ENCODE assay signal across 1 cellular context in the genomic region with DNA sequence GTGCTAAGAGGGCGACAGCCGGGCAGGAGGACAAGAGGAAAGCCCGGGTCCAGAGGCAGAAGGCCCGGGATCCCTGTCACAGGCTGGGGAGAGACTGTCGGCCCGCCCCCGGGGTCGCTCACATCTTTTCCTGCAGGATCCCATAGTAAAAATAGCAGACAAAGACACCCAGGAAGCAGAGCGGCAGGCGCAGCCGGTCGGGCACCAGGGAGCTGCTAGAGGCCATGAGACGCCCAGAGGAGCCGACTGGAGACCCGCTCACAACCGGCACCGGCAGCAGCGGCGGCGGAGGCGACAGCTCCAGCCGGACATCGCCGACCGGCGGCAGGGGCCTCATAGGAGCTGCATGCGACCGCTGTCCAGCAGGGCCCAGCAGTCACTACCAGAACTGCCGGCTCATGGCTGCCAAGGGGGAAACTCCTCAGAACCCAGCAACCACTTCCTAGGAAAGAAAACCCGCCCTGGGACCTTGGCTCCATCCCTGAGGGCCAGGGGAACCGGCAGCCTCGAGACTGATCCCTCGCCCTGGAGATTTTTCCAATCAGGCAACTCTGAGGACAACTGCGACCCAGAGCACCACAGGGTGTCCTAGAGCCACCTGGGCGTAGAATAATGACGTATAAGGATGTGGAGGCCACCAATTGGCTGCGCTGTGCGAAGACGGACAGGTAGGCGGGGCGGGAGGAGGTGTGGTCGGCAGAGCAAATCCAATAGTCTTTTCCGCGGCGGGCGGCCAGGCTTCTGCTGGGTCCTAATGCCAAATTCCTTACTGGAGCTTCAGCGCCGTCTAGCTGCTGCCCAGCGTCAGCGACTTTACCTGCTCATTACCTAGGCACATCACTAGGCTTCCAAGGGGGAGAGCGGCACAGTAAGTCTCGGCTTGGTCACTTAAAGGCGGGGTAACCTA.
A peak's percentile ranks its signal among the peaks of the same experiment; 100 is the strongest.
TF ChIP-seq lines count a peak whose summit lies in the region.

A gene with protein sequence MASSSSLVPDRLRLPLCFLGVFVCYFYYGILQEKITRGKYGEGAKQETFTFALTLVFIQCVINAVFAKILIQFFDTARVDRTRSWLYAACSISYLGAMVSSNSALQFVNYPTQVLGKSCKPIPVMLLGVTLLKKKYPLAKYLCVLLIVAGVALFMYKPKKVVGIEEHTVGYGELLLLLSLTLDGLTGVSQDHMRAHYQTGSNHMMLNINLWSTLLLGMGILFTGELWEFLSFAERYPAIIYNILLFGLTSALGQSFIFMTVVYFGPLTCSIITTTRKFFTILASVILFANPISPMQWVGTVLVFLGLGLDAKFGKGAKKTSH (minus strand): TSS at position 357 of the 907 bp plus-strand sequence. CDS start 131 bp downstream, at position 226.

TF ChIP-seq in K562, 482 proteins besides CTCF, POLR2A, EP300 and RAD21 (continued from another document):
- TF ChIP-seq, protein P1, sequence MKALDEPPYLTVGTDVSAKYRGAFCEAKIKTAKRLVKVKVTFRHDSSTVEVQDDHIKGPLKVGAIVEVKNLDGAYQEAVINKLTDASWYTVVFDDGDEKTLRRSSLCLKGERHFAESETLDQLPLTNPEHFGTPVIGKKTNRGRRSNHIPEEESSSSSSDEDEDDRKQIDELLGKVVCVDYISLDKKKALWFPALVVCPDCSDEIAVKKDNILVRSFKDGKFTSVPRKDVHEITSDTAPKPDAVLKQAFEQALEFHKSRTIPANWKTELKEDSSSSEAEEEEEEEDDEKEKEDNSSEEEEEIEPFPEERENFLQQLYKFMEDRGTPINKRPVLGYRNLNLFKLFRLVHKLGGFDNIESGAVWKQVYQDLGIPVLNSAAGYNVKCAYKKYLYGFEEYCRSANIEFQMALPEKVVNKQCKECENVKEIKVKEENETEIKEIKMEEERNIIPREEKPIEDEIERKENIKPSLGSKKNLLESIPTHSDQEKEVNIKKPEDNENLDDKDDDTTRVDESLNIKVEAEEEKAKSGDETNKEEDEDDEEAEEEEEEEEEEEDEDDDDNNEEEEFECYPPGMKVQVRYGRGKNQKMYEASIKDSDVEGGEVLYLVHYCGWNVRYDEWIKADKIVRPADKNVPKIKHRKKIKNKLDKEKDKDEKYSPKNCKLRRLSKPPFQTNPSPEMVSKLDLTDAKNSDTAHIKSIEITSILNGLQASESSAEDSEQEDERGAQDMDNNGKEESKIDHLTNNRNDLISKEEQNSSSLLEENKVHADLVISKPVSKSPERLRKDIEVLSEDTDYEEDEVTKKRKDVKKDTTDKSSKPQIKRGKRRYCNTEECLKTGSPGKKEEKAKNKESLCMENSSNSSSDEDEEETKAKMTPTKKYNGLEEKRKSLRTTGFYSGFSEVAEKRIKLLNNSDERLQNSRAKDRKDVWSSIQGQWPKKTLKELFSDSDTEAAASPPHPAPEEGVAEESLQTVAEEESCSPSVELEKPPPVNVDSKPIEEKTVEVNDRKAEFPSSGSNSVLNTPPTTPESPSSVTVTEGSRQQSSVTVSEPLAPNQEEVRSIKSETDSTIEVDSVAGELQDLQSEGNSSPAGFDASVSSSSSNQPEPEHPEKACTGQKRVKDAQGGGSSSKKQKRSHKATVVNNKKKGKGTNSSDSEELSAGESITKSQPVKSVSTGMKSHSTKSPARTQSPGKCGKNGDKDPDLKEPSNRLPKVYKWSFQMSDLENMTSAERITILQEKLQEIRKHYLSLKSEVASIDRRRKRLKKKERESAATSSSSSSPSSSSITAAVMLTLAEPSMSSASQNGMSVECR (CRISPR knock-in tag; IDR thresholded peaks at IDR 0.05) = peak; percentile 86; the same call in 1 of the 2 replicates
- no peak for TF ChIP-seq BRCA1 (IDR thresholded peaks at IDR 0.05)
- no peak for TF ChIP-seq BRCA1 (CRISPR knock-in tag; IDR thresholded peaks at IDR 0.05)
